15 cellular contexts compared by ENCODE assay signal in the genomic region with DNA sequence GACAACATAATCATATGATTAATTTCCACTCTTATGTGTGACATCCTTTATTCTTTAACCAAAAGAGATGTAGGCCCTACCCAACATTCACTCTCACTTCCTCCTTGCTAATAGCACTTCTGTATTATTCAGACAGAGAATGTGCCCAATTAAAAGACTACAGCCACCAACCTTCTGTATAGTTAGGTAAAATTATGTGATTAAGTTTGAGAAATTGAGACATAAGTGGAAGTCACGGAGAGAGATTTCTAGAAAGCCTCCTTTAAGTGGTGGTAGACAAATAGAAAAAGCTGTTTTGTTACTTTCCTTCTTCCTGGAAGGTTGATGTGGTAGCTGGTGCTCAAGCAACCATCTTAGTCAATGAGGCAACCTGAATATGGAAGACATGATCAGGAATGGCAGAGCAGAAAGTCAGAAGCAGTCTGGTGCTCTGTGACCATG. TPM values are rescaled to one million over a fixed set of nuclear protein-coding genes. Genes with fewer than 3 reads are reported as not detected.
DNase-seq lines count a peak whose midpoint lies in the region; ATAC-seq and TF ChIP-seq lines count a peak whose summit lies in the region.
"Had no signal": no experiment of that assay in that cellular context is flagged by ENCODE, and none has a peak within 500 bp of the region (broad histone marks: within the 10 kb centered on the region; RNA-seq: fewer than 3 reads in every experiment).

No MANE protein-coding gene starts in this region.

- POLR2A ChIA-PET in MCF 10A (lab: Yijun Ruan, JAX): interaction anchor here (0.6 kb wide), 1 partner anchor 139 kb away, joined by 3 read pairs; no protein-coding TSS in a partner anchor

- peaks cover 7% of the 10 kb centered on the region for H3K4me1 Mint-ChIP-seq in stimulated activated naive CD8-positive, alpha-beta T cell treated with anti-CD3 and anti-CD28 coated beads, Interleukin-15, Interleukin-2, amounts not matched to agents 100 ng/mL and 50 ng/mL, for 24 hours (ENCODE audit: low read depth)
- H3K4me1 Mint-ChIP-seq in MCF 10A (ENCODE audit: insufficient read depth, unreplicated experiment): peaks cover 8% of the 10 kb centered on the region
- H3K4me1 Mint-ChIP-seq in nephron progenitor cell: peaks cover 10% of the 10 kb centered on the region

- CTCF ChIA-PET in MCF 10A (lab: Yijun Ruan, JAX): no interaction called here

- no peak for TF ChIP-seq CTCF in MCF 10A (IDR thresholded peaks at IDR 0.05; ENCODE audit: unreplicated experiment)
- TF ChIP-seq CTCF in nephron progenitor cell (IDR thresholded peaks at IDR 0.05): no peak

- no peak overlapping the region for H3K4me3 Mint-ChIP-seq in stimulated activated naive CD8-positive, alpha-beta T cell treated with anti-CD3 and anti-CD28 coated beads, Interleukin-15, Interleukin-2, amounts not matched to agents 100 ng/mL and 50 ng/mL, for 24 hours
- H3K4me3 Mint-ChIP-seq in MCF 10A (ENCODE audit: unreplicated experiment) (no peak overlapping the region), nephron progenitor cell (no peak overlapping the region)

- intact Hi-C loops in MCF 10A (cut with micrococcal nuclease): loop anchor here (10.0 kb wide), 1 partner anchor 108 kb away; no protein-coding TSS in a partner anchor

- ATAC-seq in stimulated activated naive CD8-positive, alpha-beta T cell treated with anti-CD3 and anti-CD28 coated beads, Interleukin-15, Interleukin-2, amounts not matched to agents 100 U/mL and 50 U/mL, for 24 hours: no peak
- peak; percentile 56 for ATAC-seq in HG02852 (IDR thresholded peaks at IDR 0.05; ENCODE audit: unreplicated experiment)

- peaks cover 42% of the 10 kb centered on the region for H3K36me3 Mint-ChIP-seq in stimulated activated naive CD8-positive, alpha-beta T cell treated with anti-CD3 and anti-CD28 coated beads, Interleukin-15, Interleukin-2, amounts not matched to agents 100 ng/mL and 50 ng/mL, for 24 hours (ENCODE audit: low read depth)
- H3K36me3 Mint-ChIP-seq in MCF 10A (ENCODE audit: insufficient read depth, unreplicated experiment) (no peaks in the 10 kb centered on the region), nephron progenitor cell (ENCODE audit: low read depth) (peaks cover 5% of the 10 kb centered on the region)

- no TSS peak for BruUV-seq in MCF 10A (replicated peaks; lab: Mats Ljungman, UMichigan)

- DNase-seq in stimulated activated naive CD8-positive, alpha-beta T cell treated with anti-CD3 and anti-CD28 coated beads, Interleukin-15, Interleukin-2, amounts not matched to agents 100 U/mL and 50 U/mL, for 24 hours: no peak
- DNase-seq in NOMO-1 treated with DMSO at 0.1 percent for 48 hours (lab: John Stamatoyannopoulos, UW; ENCODE audit: unreplicated experiment) (peak; percentile 85), MCF 10A (ENCODE audit: unreplicated experiment) (no peak), nephron progenitor cell (no peak), hippocampal formation (lab: John Stamatoyannopoulos, UW) (no peak)
- DNase-seq in activated CD8-positive, alpha-beta memory T cell treated with anti-CD3 and anti-CD28 coated beads, Interleukin-2, amount 50 U/mL, for 48 hours: no peak
- DNase-seq: anterior cingulate cortex, GM23248, NCI-H2029 treated with DMSO at 0.1 percent for 48 hours, NCI-H774, pancreas, stomach, T-helper 9 cell had no signal

- peaks cover 12% of the 10 kb centered on the region for H3K9me3 Mint-ChIP-seq in stimulated activated naive CD8-positive, alpha-beta T cell treated with anti-CD3 and anti-CD28 coated beads, Interleukin-15, Interleukin-2, amounts not matched to agents 100 ng/mL and 50 ng/mL, for 24 hours
- no peaks in the 10 kb centered on the region for H3K9me3 Mint-ChIP-seq in MCF 10A (ENCODE audit: unreplicated experiment)
- H3K9me3 Mint-ChIP-seq in nephron progenitor cell: peaks cover 22% of the 10 kb centered on the region

- no peaks in the 10 kb centered on the region for H3K27me3 Mint-ChIP-seq in stimulated activated naive CD8-positive, alpha-beta T cell treated with anti-CD3 and anti-CD28 coated beads, Interleukin-15, Interleukin-2, amounts not matched to agents 100 ng/mL and 50 ng/mL, for 24 hours
- no peaks in the 10 kb centered on the region for H3K27me3 Mint-ChIP-seq in MCF 10A (ENCODE audit: insufficient read depth, unreplicated experiment)
- H3K27me3 Mint-ChIP-seq in nephron progenitor cell (ENCODE audit: low read depth, poor library complexity): peaks cover 3% of the 10 kb centered on the region

- peak overlapping the region; percentile 19 for H3K27ac Mint-ChIP-seq in stimulated activated naive CD8-positive, alpha-beta T cell treated with anti-CD3 and anti-CD28 coated beads, Interleukin-15, Interleukin-2, amounts not matched to agents 100 ng/mL and 50 ng/mL, for 24 hours
- H3K27ac Mint-ChIP-seq in MCF 10A (ENCODE audit: low read depth, unreplicated experiment) (no peak overlapping the region), nephron progenitor cell (no peak overlapping the region)

RNA-seq across cellular contexts. Expression of gene EPSTI1, which starts 14.8 kb away (rescaled TPM):
- total RNA-seq in MCF 10A (2022): not detected in 2 replicates

RNA-seq across cellular contexts. Expression of gene DNAJC15, which starts 46.1 kb away (rescaled TPM):
- total RNA-seq in MCF 10A (2022): 32.4 and 34.0 TPM in 2 replicates
